ENCODE assay signal across 27 cellular contexts in genomic region chr2:80475970-80476369, GRCh38.
"Had no signal": no experiment of that assay in that cellular context is flagged by ENCODE, and none has a peak within 500 bp of the region (broad histone marks: within the 10 kb centered on the region; RNA-seq: fewer than 3 reads in every experiment).

No MANE protein-coding gene starts in this region.

- H3K4me1 Mint-ChIP-seq: immature natural killer cell; memory B cell; natural killer cell; stimulated activated memory B cell treated with anti-CD40 and anti-IgM and Interleukin-4, amounts not matched to agents 10 μg/mL and 1 μg/mL and 100 μg/mL, for 72 hours had no signal

- H3K4me3 Mint-ChIP-seq: immature natural killer cell; memory B cell; natural killer cell; stimulated activated memory B cell treated with anti-CD40 and anti-IgM and Interleukin-4, amounts not matched to agents 10 μg/mL and 1 μg/mL and 100 μg/mL, for 72 hours had no signal

- DNase-seq: dermis blood vessel endothelial cell; effector memory CD4-positive, alpha-beta T cell; erythroblast; esophagus squamous epithelium; hypothalamus; immature natural killer cell; islet precursor cell; kidney glomerular epithelial cell; left colon; midbrain; natural killer cell; occipital lobe; pancreas; retina; spleen; stimulated activated CD4-positive, alpha-beta T cell treated with anti-CD3 and anti-CD28 coated beads, Interleukin-4, amount 100 ng/mL, for 4 hours; stimulated activated naive CD8-positive, alpha-beta T cell treated with anti-CD3 and anti-CD28 coated beads, Interleukin-15, Interleukin-2, amounts not matched to agents 100 U/mL and 50 U/mL, for 24 hours; substantia nigra; transverse colon; upper lobe of right lung; uterus had no signal

- H3K27me3 Mint-ChIP-seq: memory B cell; stimulated activated memory B cell treated with anti-CD40 and anti-IgM and Interleukin-4, amounts not matched to agents 10 μg/mL and 1 μg/mL and 100 μg/mL, for 72 hours had no signal

- H3K36me3 Mint-ChIP-seq: memory B cell; natural killer cell; stimulated activated memory B cell treated with anti-CD40 and anti-IgM and Interleukin-4, amounts not matched to agents 10 μg/mL and 1 μg/mL and 100 μg/mL, for 72 hours had no signal

- H3K9me3 ChIP-seq: esophagus squamous epithelium, pancreas, thoracic aorta, transverse colon, upper lobe of right lung, uterus had no signal

- ATAC-seq: left colon; natural killer cell; pancreas; sciatic nerve; stimulated activated memory B cell treated with anti-CD40 and anti-IgM and Interleukin-4, amounts not matched to agents 10 μg/mL and 1 μg/mL and 100 μg/mL, for 72 hours; stimulated activated naive CD8-positive, alpha-beta T cell treated with anti-CD3 and anti-CD28 coated beads, Interleukin-15, Interleukin-2, amounts not matched to agents 100 U/mL and 50 U/mL, for 24 hours; upper lobe of right lung had no signal

- H3K27ac Mint-ChIP-seq: immature natural killer cell; memory B cell; natural killer cell; stimulated activated memory B cell treated with anti-CD40 and anti-IgM and Interleukin-4, amounts not matched to agents 10 μg/mL and 1 μg/mL and 100 μg/mL, for 72 hours had no signal

- H3K27ac ChIP-seq: coronary artery, esophagus squamous epithelium, pancreas, spleen, thoracic aorta, transverse colon, upper lobe of right lung, uterus had no signal

- H3K4me3 ChIP-seq: coronary artery, esophagus squamous epithelium, lung, pancreas, spleen, thoracic aorta, transverse colon, upper lobe of right lung, uterus had no signal

- H3K4me1 ChIP-seq: esophagus squamous epithelium, pancreas, spleen, transverse colon, upper lobe of right lung, uterus had no signal

- H3K27me3 ChIP-seq: esophagus squamous epithelium, pancreas, spleen, transverse colon, upper lobe of right lung, uterus had no signal

- H3K36me3 ChIP-seq: esophagus squamous epithelium, pancreas, spleen, thoracic aorta, transverse colon, upper lobe of right lung, uterus had no signal
